ENCODE assay signal across 1 cellular context in genomic region chr17:13581925-13582324, GRCh38.
TF ChIP-seq lines count a peak whose summit lies in the region.

No MANE protein-coding gene starts in this region.

TF ChIP-seq in HepG2, 621 proteins besides CTCF, POLR2A, EP300 and RAD21:
- TF ChIP-seq ZNF362 (CRISPR knock-in tag; IDR thresholded peaks at IDR 0.05; ENCODE audit: borderline replicate concordance), result 0 out of 2 replicates have a peak, but pooled peaks have one; percentile 28
- peak; percentile 19; the same call in 1 of the 2 replicates for TF ChIP-seq AHDC1 (CRISPR knock-in tag; IDR thresholded peaks at IDR 0.05; ENCODE audit: borderline replicate concordance)
- TF ChIP-seq GABPB1 (CRISPR knock-in tag; IDR thresholded peaks at IDR 0.05), result no peak
- no peak for TF ChIP-seq ZFP82 (CRISPR knock-in tag; IDR thresholded peaks at IDR 0.05; ENCODE audit: borderline replicate concordance)
- no peak for TF ChIP-seq ZNF784 (CRISPR knock-in tag; IDR thresholded peaks at IDR 0.05; ENCODE audit: borderline replicate concordance)
